8 cellular contexts compared by ENCODE assay signal in genomic region chr14:99035712-99036593, GRCh38.
DNase-seq lines count a peak whose midpoint lies in the region; ATAC-seq and TF ChIP-seq lines count a peak whose summit lies in the region.

No MANE protein-coding gene starts in this region.

- H3K4me1 ChIP-seq in BLaER1 (peaks cover 63% of the 10 kb centered on the region), Peyer's patch (peaks cover 0 to 6% (median 0%) of the 10 kb centered on the region in 4 donors), neutrophil (ENCODE audit: control insufficient read depth in 1 of 2, insufficient read depth in 1 of 2, low read depth in 1 of 2, low read length in 1 of 2) (peaks cover 22 to 68% of the 10 kb centered on the region in 2 experiments)

- no peak for TF ChIP-seq POLR2A in Peyer's patch (IDR thresholded peaks at IDR 0.05)

- DNase-seq in Peyer's patch = peak; percentile 23 to 75 (median 59)
- DNase-seq in foreskin fibroblast = peak; percentile 66 to 82
- DNase-seq in activated CD4-positive, CD25-positive, alpha-beta regulatory T cell (lab: John Stamatoyannopoulos, UW) = no peak
- DNase-seq in Kasumi-1 (lab: John Stamatoyannopoulos, UW) = no peak
- no peak for DNase-seq in NCI-H128 (lab: John Stamatoyannopoulos, UW; ENCODE audit: unreplicated experiment)
- DNase-seq in activated CD8-positive, alpha-beta T cell treated with anti-CD3 and anti-CD28 coated beads for 36 hours = no peak

- H3K9me3 ChIP-seq in BLaER1 = peaks cover 21% of the 10 kb centered on the region
- H3K9me3 ChIP-seq in Peyer's patch = no peaks in the 10 kb centered on the region
- no peaks in the 10 kb centered on the region for H3K9me3 ChIP-seq in neutrophil

- peak overlapping the region; percentile 36; the same call in 1 of the 2 replicates for H3K9ac ChIP-seq in BLaER1

- no peak for TF ChIP-seq CTCF in Peyer's patch (IDR thresholded peaks at IDR 0.05)
- no peak for TF ChIP-seq CTCF in foreskin fibroblast (IDR thresholded peaks at IDR 0.05; ENCODE audit: low read depth, low read length)
- no peak for TF ChIP-seq CTCF in neutrophil (IDR thresholded peaks at IDR 0.05)
- no peak for TF ChIP-seq CTCF in activated CD8-positive, alpha-beta T cell treated with anti-CD3 and anti-CD28 coated beads for 36 hours (IDR thresholded peaks at IDR 0.05)

- no peak overlapping the region for H3K27ac Mint-ChIP-seq in activated CD8-positive, alpha-beta T cell treated with anti-CD3 and anti-CD28 coated beads for 36 hours

- POLR2A ChIA-PET in activated CD8-positive, alpha-beta T cell treated with anti-CD3 and anti-CD28 coated beads for 36 hours (lab: Charles Lee) = interaction anchor here (0.6 kb wide), 1 partner anchor 476 kb away, joined by 3 read pairs; no protein-coding TSS in a partner anchor

- no peaks in the 10 kb centered on the region for H3K9me3 Mint-ChIP-seq in activated CD8-positive, alpha-beta T cell treated with anti-CD3 and anti-CD28 coated beads for 36 hours

- ATAC-seq in activated CD8-positive, alpha-beta T cell treated with anti-CD3 and anti-CD28 coated beads for 36 hours = no peak

- H3K4me1 Mint-ChIP-seq in activated CD8-positive, alpha-beta T cell treated with anti-CD3 and anti-CD28 coated beads for 36 hours (ENCODE audit: low read depth) = no peaks in the 10 kb centered on the region

- intact Hi-C loops in activated CD8-positive, alpha-beta T cell treated with anti-CD3 and anti-CD28 coated beads for 36 hours (cut with micrococcal nuclease) = no loop called here

- H4K20me1 ChIP-seq in BLaER1 = no peaks in the 10 kb centered on the region

- CTCF ChIA-PET in activated CD8-positive, alpha-beta T cell treated with anti-CD3 and anti-CD28 coated beads for 36 hours (lab: Charles Lee) = no interaction called here

- no peak overlapping the region for H3K4me3 Mint-ChIP-seq in activated CD8-positive, alpha-beta T cell treated with anti-CD3 and anti-CD28 coated beads for 36 hours

- H3K36me3 Mint-ChIP-seq in activated CD8-positive, alpha-beta T cell treated with anti-CD3 and anti-CD28 coated beads for 36 hours (ENCODE audit: low read depth) = no peaks in the 10 kb centered on the region

- H3K27me3 ChIP-seq in BLaER1 = no peaks in the 10 kb centered on the region
- H3K27me3 ChIP-seq in Peyer's patch = no peaks in the 10 kb centered on the region
- H3K27me3 ChIP-seq in neutrophil = no peaks in the 10 kb centered on the region

- H3K4me3 ChIP-seq in BLaER1 (peak overlapping the region; percentile 37), Peyer's patch (peak overlapping the region in 2 of 4 donors; percentile 6 to 19), foreskin fibroblast (ENCODE audit: low read depth in 1 of 2, low read length in 2 of 2) (peak overlapping the region in 1 of 2 donors; percentile 24), neutrophil (ENCODE audit: low read depth in 1 of 2, low read length in 1 of 2) (peak overlapping the region; percentile 51 to 65)

- H3K36me3 ChIP-seq in BLaER1 (no peaks in the 10 kb centered on the region), Peyer's patch (no peaks in the 10 kb centered on the region), neutrophil (no peaks in the 10 kb centered on the region)

- H3K4me2 ChIP-seq in BLaER1 = peak overlapping the region; percentile 89

- peak overlapping the region; percentile 75 for H3K27ac ChIP-seq in BLaER1
- H3K27ac ChIP-seq in Peyer's patch = peak overlapping the region in 3 of 4 donors; percentile 60 to 61 (median 60)
- peak overlapping the region; percentile 91 for H3K27ac ChIP-seq in neutrophil

- no peaks in the 10 kb centered on the region for H3K27me3 Mint-ChIP-seq in activated CD8-positive, alpha-beta T cell treated with anti-CD3 and anti-CD28 coated beads for 36 hours

Comparison
In these comparisons a context has a peak if more than half of its experiments do, and no peak if none do; other contexts are left out.
1. DNase-seq: peak in Peyer's patch (3 of 3) and foreskin fibroblast (2 of 2); none in activated CD4-positive, CD25-positive, alpha-beta regulatory T cell (0 of 4), Kasumi-1 (0 of 2), NCI-H128 (single experiment) and activated CD8-positive, alpha-beta T cell treated with anti-CD3 and anti-CD28 coated beads for 36 hours (single experiment).
2. Peak in every context shown above with its lines, with median percentiles within 50 percentile points of each other: H3K27ac ChIP-seq.